Comparison of ENCODE assay signal across 9 cellular contexts in genomic region chr4:85498068-85498733, GRCh38. TPM values are rescaled to one million over a fixed set of nuclear protein-coding genes. Genes with fewer than 3 reads are reported as not detected.
A peak's percentile ranks its signal among the peaks of the same experiment; 100 is the strongest.
DNase-seq lines count a peak whose midpoint lies in the region; ATAC-seq and TF ChIP-seq lines count a peak whose summit lies in the region.
"Had no signal": no experiment of that assay in that cellular context is flagged by ENCODE, and none has a peak within 500 bp of the region (broad histone marks: within the 10 kb centered on the region; RNA-seq: fewer than 3 reads in every experiment).

No MANE protein-coding gene starts in this region.

- intact Hi-C loops in PC-3 (cut with micrococcal nuclease) = no loop called here
- intact Hi-C loops in activated T-helper 1 cell treated with anti-CD3 and anti-CD28 coated beads, Interleukin-12 subunit alpha, Interleukin-12 subunit beta, Interleukin-2, Interleukin-4 antibody, amounts not matched to agents 30 ng/mL and 10 ng/mL and 1 ng/mL, durations not matched to agents 14 hours and 24 hours and 36 hours (cut with micrococcal nuclease) = no loop called here
- intact Hi-C loops in activated naive CD4-positive, alpha-beta T cell treated with anti-CD3 and anti-CD28 coated beads for 36 hours (cut with micrococcal nuclease) = no loop called here

- BruUV-seq in PC-3 (replicated peaks; lab: Mats Ljungman, UMichigan) = no TSS peak

- H3K36me3 ChIP-seq in PC-3 (ENCODE audit: low read depth, low read length) = no peaks in the 10 kb centered on the region

- peaks cover 40% of the 10 kb centered on the region for H3K4me1 ChIP-seq in PC-3 (ENCODE audit: insufficient read depth, low read length)

- peak overlapping the region; percentile 78 for H3K27ac ChIP-seq in PC-3 (ENCODE audit: low read length)
- no peak overlapping the region for H3K27ac ChIP-seq in substantia nigra (ENCODE audit: low read depth, low read length, poor library complexity, severe bottlenecking)

- no peaks in the 10 kb centered on the region for H3K4me1 Mint-ChIP-seq in activated T-helper 1 cell treated with anti-CD3 and anti-CD28 coated beads, Interleukin-12 subunit alpha, Interleukin-12 subunit beta, Interleukin-2, Interleukin-4 antibody, amounts not matched to agents 30 ng/mL and 10 ng/mL and 1 ng/mL, durations not matched to agents 14 hours and 24 hours and 36 hours (ENCODE audit: low read depth)
- no peaks in the 10 kb centered on the region for H3K4me1 Mint-ChIP-seq in activated naive CD4-positive, alpha-beta T cell treated with anti-CD3 and anti-CD28 coated beads for 36 hours (ENCODE audit: low read depth)

- CTCF ChIA-PET in PC-3 (lab: Charles Lee) = no interaction called here
- CTCF ChIA-PET in activated naive CD4-positive, alpha-beta T cell treated with anti-CD3 and anti-CD28 coated beads for 36 hours (lab: Charles Lee) = no interaction called here

- TF ChIP-seq CTCF in PC-3 (conservative IDR thresholded peaks at IDR 0.05; ENCODE audit: low read depth, low read length) = no peak

- H3K9me3 ChIP-seq in PC-3 (ENCODE audit: low read length) = no peaks in the 10 kb centered on the region

- no peaks in the 10 kb centered on the region for H3K9me2 ChIP-seq in PC-3 (replicated peaks; ENCODE audit: low read length)

- H2AFZ ChIP-seq in PC-3 (ENCODE audit: low read length) = peak overlapping the region; percentile 49

- H3K4me2 ChIP-seq in PC-3 (ENCODE audit: low read length) = peak overlapping the region; percentile 83

- H4K20me1 ChIP-seq in PC-3 (ENCODE audit: low read length) = no peaks in the 10 kb centered on the region

- peak; percentile 73 for DNase-seq in PC-3
- peak; percentile 47 for DNase-seq in globus pallidus (ENCODE audit: low spot score)
- peak in 27 of 49 donors; percentile 1 to 67 (median 8) for DNase-seq in substantia nigra (lab: John Stamatoyannopoulos, UW)
- no peak for DNase-seq in D341Med (ENCODE audit: low spot score)
- no peak for DNase-seq in activated T-helper 1 cell treated with anti-CD3 and anti-CD28 coated beads, Interleukin-12 subunit alpha, Interleukin-12 subunit beta, Interleukin-2, Interleukin-4 antibody, amounts not matched to agents 30 ng/mL and 10 ng/mL and 1 ng/mL, durations not matched to agents 14 hours and 24 hours and 36 hours (ENCODE audit: low spot score)
- DNase-seq in activated naive CD4-positive, alpha-beta T cell treated with anti-CD3 and anti-CD28 coated beads for 36 hours = no peak

- H3K4me3 ChIP-seq in PC-3 (ENCODE audit: low read length) = no peak overlapping the region

- H3K36me3 Mint-ChIP-seq in activated T-helper 1 cell treated with anti-CD3 and anti-CD28 coated beads, Interleukin-12 subunit alpha, Interleukin-12 subunit beta, Interleukin-2, Interleukin-4 antibody, amounts not matched to agents 30 ng/mL and 10 ng/mL and 1 ng/mL, durations not matched to agents 14 hours and 24 hours and 36 hours (ENCODE audit: low read depth) = no peaks in the 10 kb centered on the region
- no peaks in the 10 kb centered on the region for H3K36me3 Mint-ChIP-seq in activated naive CD4-positive, alpha-beta T cell treated with anti-CD3 and anti-CD28 coated beads for 36 hours (ENCODE audit: low read depth)

- no peaks in the 10 kb centered on the region for H3K9me3 Mint-ChIP-seq in activated T-helper 1 cell treated with anti-CD3 and anti-CD28 coated beads, Interleukin-12 subunit alpha, Interleukin-12 subunit beta, Interleukin-2, Interleukin-4 antibody, amounts not matched to agents 30 ng/mL and 10 ng/mL and 1 ng/mL, durations not matched to agents 14 hours and 24 hours and 36 hours
- peaks cover 3% of the 10 kb centered on the region for H3K9me3 Mint-ChIP-seq in activated naive CD4-positive, alpha-beta T cell treated with anti-CD3 and anti-CD28 coated beads for 36 hours

- no peaks in the 10 kb centered on the region for H3K79me2 ChIP-seq in PC-3 (ENCODE audit: low read length)

- no peaks in the 10 kb centered on the region for H3K27me3 ChIP-seq in PC-3 (ENCODE audit: low read length)

- no peak overlapping the region for H3K4me3 Mint-ChIP-seq in activated T-helper 1 cell treated with anti-CD3 and anti-CD28 coated beads, Interleukin-12 subunit alpha, Interleukin-12 subunit beta, Interleukin-2, Interleukin-4 antibody, amounts not matched to agents 30 ng/mL and 10 ng/mL and 1 ng/mL, durations not matched to agents 14 hours and 24 hours and 36 hours
- no peak overlapping the region for H3K4me3 Mint-ChIP-seq in activated naive CD4-positive, alpha-beta T cell treated with anti-CD3 and anti-CD28 coated beads for 36 hours

- POLR2A ChIA-PET in PC-3 (lab: Charles Lee; ENCODE audit: unreplicated experiment) = no interaction called here

- H3K27me3 Mint-ChIP-seq in activated T-helper 1 cell treated with anti-CD3 and anti-CD28 coated beads, Interleukin-12 subunit alpha, Interleukin-12 subunit beta, Interleukin-2, Interleukin-4 antibody, amounts not matched to agents 30 ng/mL and 10 ng/mL and 1 ng/mL, durations not matched to agents 14 hours and 24 hours and 36 hours (ENCODE audit: insufficient read depth) = no peaks in the 10 kb centered on the region
- H3K27me3 Mint-ChIP-seq in activated naive CD4-positive, alpha-beta T cell treated with anti-CD3 and anti-CD28 coated beads for 36 hours (ENCODE audit: low read depth) = no peaks in the 10 kb centered on the region

- H3K27ac Mint-ChIP-seq in activated T-helper 1 cell treated with anti-CD3 and anti-CD28 coated beads, Interleukin-12 subunit alpha, Interleukin-12 subunit beta, Interleukin-2, Interleukin-4 antibody, amounts not matched to agents 30 ng/mL and 10 ng/mL and 1 ng/mL, durations not matched to agents 14 hours and 24 hours and 36 hours = no peak overlapping the region
- H3K27ac Mint-ChIP-seq in activated naive CD4-positive, alpha-beta T cell treated with anti-CD3 and anti-CD28 coated beads for 36 hours = no peak overlapping the region

- H3F3A ChIP-seq in PC-3 (ENCODE audit: low read length, unreplicated experiment) = peaks cover 12% of the 10 kb centered on the region

- peak overlapping the region; percentile 32; the same call in 1 of the 2 replicates for H3K9ac ChIP-seq in PC-3 (ENCODE audit: low read length)

- ATAC-seq in GM19043 (IDR thresholded peaks at IDR 0.05; ENCODE audit: low read depth, unreplicated experiment) (peak; percentile 97), HG02981 (IDR thresholded peaks at IDR 0.05; ENCODE audit: unreplicated experiment) (peak; percentile 97), PC-3 (peak; percentile 68)

RNA-seq across cellular contexts. Expression of gene ARHGAP24, which starts 23.3 kb away (rescaled TPM):
- 7.2 and 7.4 TPM in 2 replicates for total RNA-seq in PC-3 (2014; rRNA removed)
- total RNA-seq in activated T-helper 1 cell treated with anti-CD3 and anti-CD28 coated beads, Interleukin-12 subunit alpha, Interleukin-12 subunit beta, Interleukin-2, Interleukin-4 antibody, amounts not matched to agents 30 ng/mL and 10 ng/mL and 1 ng/mL, durations not matched to agents 14 hours and 24 hours and 36 hours = not detected in 2 replicates
- not detected for total RNA-seq in activated naive CD4-positive, alpha-beta T cell treated with anti-CD3 and anti-CD28 coated beads for 36 hours
- total RNA-seq: T-helper 2 cell treated with Interferon-gamma antibody and Interleukin-4, amounts not matched to agents 100 ng/mL and 5 ng/mL, for 36 hours had no signal

Comparison
In these comparisons a context has a peak if more than half of its experiments do, and no peak if none do; other contexts are left out.
1. DNase-seq: peak in PC-3 (single experiment), globus pallidus (single experiment) and substantia nigra (27 of 49); none in D341Med (single experiment), activated T-helper 1 cell treated with anti-CD3 and anti-CD28 coated beads, Interleukin-12 subunit alpha, Interleukin-12 subunit beta, Interleukin-2, Interleukin-4 antibody, amounts not matched to agents 30 ng/mL and 10 ng/mL and 1 ng/mL, durations not matched to agents 14 hours and 24 hours and 36 hours (single experiment) and activated naive CD4-positive, alpha-beta T cell treated with anti-CD3 and anti-CD28 coated beads for 36 hours (single experiment).
2. Peak in every context shown above with its lines, with median percentiles within 50 percentile points of each other: ATAC-seq.